ENCODE assay signal across 11 cellular contexts in genomic region chr3:184399410-184399809, GRCh38. TPM values are rescaled to one million over a fixed set of nuclear protein-coding genes. Genes with fewer than 3 reads are reported as not detected.
A peak's percentile ranks its signal among the peaks of the same experiment; 100 is the strongest.
DNase-seq lines count a peak whose midpoint lies in the region; ATAC-seq and TF ChIP-seq lines count a peak whose summit lies in the region.
"Had no signal": no experiment of that assay in that cellular context is flagged by ENCODE, and none has a peak within 500 bp of the region (broad histone marks: within the 10 kb centered on the region; RNA-seq: fewer than 3 reads in every experiment).

No MANE protein-coding gene starts in this region.

- H3K4me3 Mint-ChIP-seq in WTC11: no peak overlapping the region
- no peak overlapping the region for H3K4me3 Mint-ChIP-seq in activated naive CD4-positive, alpha-beta T cell treated with anti-CD3 and anti-CD28 coated beads for 36 hours

- H3K9ac ChIP-seq in smooth muscle cell (ENCODE audit: low read depth): no peak overlapping the region

- CTCF ChIA-PET in WTC11 (lab: Charles Lee) (interaction anchor here (0.6 to 1.9 kb wide), 5 partner anchors 14 to 162 kb away, joined by 3 to 11 read pairs (median 3); no protein-coding TSS in a partner anchor), OCI-LY7 (lab: Charles Lee; ENCODE audit: unreplicated experiment) (no interaction called here)
- CTCF ChIA-PET in activated naive CD4-positive, alpha-beta T cell treated with anti-CD3 and anti-CD28 coated beads for 36 hours (lab: Charles Lee): interaction anchor here (0.6 to 0.7 kb wide), 2 partner anchors 15 to 27 kb away, joined by 4 to 5 read pairs; no protein-coding TSS in a partner anchor

- intact Hi-C loops in heart right ventricle (cut with DNase I) (no loop called here), OCI-LY7 (cut with micrococcal nuclease; ENCODE audit: unreplicated experiment) (loop anchor here (10.0 kb wide), 1 partner anchor 375 kb away; no protein-coding TSS in a partner anchor)
- intact Hi-C loops in activated naive CD4-positive, alpha-beta T cell treated with anti-CD3 and anti-CD28 coated beads for 36 hours (cut with micrococcal nuclease): no loop called here

- no peaks in the 10 kb centered on the region for H3K4me1 ChIP-seq in heart right ventricle
- H3K4me1 ChIP-seq in smooth muscle cell (ENCODE audit: low read depth): peaks cover 4% of the 10 kb centered on the region
- no peaks in the 10 kb centered on the region for H3K4me1 ChIP-seq in OCI-LY7 (ENCODE audit: insufficient read depth, low read length, poor library complexity, severe bottlenecking)
- H3K4me1 ChIP-seq: ascending aorta, suprapubic skin had no signal

- POLR2A ChIA-PET in WTC11 (lab: Charles Lee) (no interaction called here), OCI-LY7 (lab: Charles Lee) (interaction anchor here (0.7 kb wide), 1 partner anchor 131 kb away, joined by 3 read pairs; no protein-coding TSS in a partner anchor)

- H3K36me3 Mint-ChIP-seq in WTC11: no peaks in the 10 kb centered on the region
- no peaks in the 10 kb centered on the region for H3K36me3 Mint-ChIP-seq in activated naive CD4-positive, alpha-beta T cell treated with anti-CD3 and anti-CD28 coated beads for 36 hours (ENCODE audit: low read depth)

- no TSS peak for BruUV-seq in OCI-LY7 (replicated peaks; lab: Mats Ljungman, UMichigan)

- H3K9me3 Mint-ChIP-seq in WTC11: no peaks in the 10 kb centered on the region
- H3K9me3 Mint-ChIP-seq in activated naive CD4-positive, alpha-beta T cell treated with anti-CD3 and anti-CD28 coated beads for 36 hours: no peaks in the 10 kb centered on the region

- peak; percentile 53 for ATAC-seq in WTC11
- ATAC-seq in heart right ventricle: peak in 6 of 8 donors; percentile 39 to 84 (median 78)
- no peak for ATAC-seq in HG03175 (IDR thresholded peaks at IDR 0.05; ENCODE audit: unreplicated experiment)

- 0 out of 2 replicates have a peak, but pooled peaks cover 3% of the 10 kb centered on the region for H3K4me1 Mint-ChIP-seq in WTC11
- H3K4me1 Mint-ChIP-seq in activated naive CD4-positive, alpha-beta T cell treated with anti-CD3 and anti-CD28 coated beads for 36 hours (ENCODE audit: low read depth): no peaks in the 10 kb centered on the region

- H3K27me3 Mint-ChIP-seq in WTC11 (ENCODE audit: low read depth): no peaks in the 10 kb centered on the region
- peaks cover 14% of the 10 kb centered on the region for H3K27me3 Mint-ChIP-seq in activated naive CD4-positive, alpha-beta T cell treated with anti-CD3 and anti-CD28 coated beads for 36 hours (ENCODE audit: low read depth)

- no peak overlapping the region for H2AFZ ChIP-seq in smooth muscle cell (ENCODE audit: low read depth)
- no peak overlapping the region for H2AFZ ChIP-seq in OCI-LY7 (ENCODE audit: low read length)

- TF ChIP-seq CTCF in WTC11 (IDR thresholded peaks at IDR 0.05) (no peak), heart right ventricle (IDR thresholded peaks at IDR 0.05) (no peak), smooth muscle cell (IDR thresholded peaks at IDR 0.05; ENCODE audit: borderline replicate concordance, insufficient read depth, poor library complexity, severe bottlenecking) (no peak), OCI-LY7 (conservative IDR thresholded peaks at IDR 0.05; ENCODE audit: low read length) (no peak)

- H3K9me2 ChIP-seq in OCI-LY7 (ENCODE audit: insufficient read depth, low read length): no peaks in the 10 kb centered on the region

- H3K4me3 ChIP-seq in heart right ventricle: no peak overlapping the region
- no peak overlapping the region for H3K4me3 ChIP-seq in smooth muscle cell
- no peak overlapping the region for H3K4me3 ChIP-seq in OCI-LY7 (ENCODE audit: low read depth, low read length, poor library complexity, severe bottlenecking)
- H3K4me3 ChIP-seq: ascending aorta, suprapubic skin had no signal

- H3K4me2 ChIP-seq in smooth muscle cell: peak overlapping the region; percentile 38
- H3K4me2 ChIP-seq in OCI-LY7 (ENCODE audit: low read length): no peak overlapping the region

- no peaks in the 10 kb centered on the region for H3K9me3 ChIP-seq in heart right ventricle
- no peaks in the 10 kb centered on the region for H3K9me3 ChIP-seq in smooth muscle cell (replicated peaks; ENCODE audit: low read depth)
- H3K9me3 ChIP-seq in OCI-LY7 (ENCODE audit: low read length): no peaks in the 10 kb centered on the region
- H3K9me3 ChIP-seq: ascending aorta, suprapubic skin had no signal

- WGBS in heart right ventricle, 2 donors: 16 to 20% methylated on average over 9 of the region's 9 CpGs
- 8% methylated on average over 9 of the region's 9 CpGs for WGBS in smooth muscle cell (ENCODE audit: low lambda C conversion rate)

- H3F3A ChIP-seq in smooth muscle cell (ENCODE audit: low read depth): no peaks in the 10 kb centered on the region

- peaks cover 0 to 46% (median 28%) of the 10 kb centered on the region in 7 donors for H3K27me3 ChIP-seq in heart right ventricle
- H3K27me3 ChIP-seq in smooth muscle cell (ENCODE audit: low read depth): peaks cover 8% of the 10 kb centered on the region
- H3K27me3 ChIP-seq: ascending aorta, suprapubic skin had no signal

- no peak overlapping the region for H3K27ac ChIP-seq in heart right ventricle
- H3K27ac ChIP-seq in smooth muscle cell (ENCODE audit: low read depth): peak overlapping the region; percentile 11
- H3K27ac ChIP-seq in OCI-LY7 (ENCODE audit: low read depth, low read length, poor library complexity, severe bottlenecking): no peak overlapping the region
- H3K27ac ChIP-seq: ascending aorta, suprapubic skin had no signal

- H3K27ac Mint-ChIP-seq in WTC11: no peak overlapping the region
- no peak overlapping the region for H3K27ac Mint-ChIP-seq in activated naive CD4-positive, alpha-beta T cell treated with anti-CD3 and anti-CD28 coated beads for 36 hours

- H4K20me1 ChIP-seq in smooth muscle cell (ENCODE audit: low read depth): no peaks in the 10 kb centered on the region
- no peaks in the 10 kb centered on the region for H4K20me1 ChIP-seq in OCI-LY7 (ENCODE audit: insufficient read depth, low read length)

- H3K79me2 ChIP-seq in smooth muscle cell (ENCODE audit: low read depth): no peaks in the 10 kb centered on the region
- H3K79me2 ChIP-seq in OCI-LY7 (ENCODE audit: insufficient read depth, low read depth, low read length): no peaks in the 10 kb centered on the region

- H3K36me3 ChIP-seq in heart right ventricle (no peaks in the 10 kb centered on the region), smooth muscle cell (ENCODE audit: low read depth) (no peaks in the 10 kb centered on the region), OCI-LY7 (ENCODE audit: insufficient read depth, low read length) (no peaks in the 10 kb centered on the region)
- H3K36me3 ChIP-seq: ascending aorta, suprapubic skin had no signal

- DNase-seq in HCEC 1CT (peak; percentile 92), WTC11 (ENCODE audit: low spot score) (no peak), heart right ventricle (peak in 1 of 2 donors; percentile 44), smooth muscle cell (lab: John Stamatoyannopoulos, UW; ENCODE audit: unreplicated experiment) (no peak), OCI-LY7 (ENCODE audit: low spot score) (no peak)
- no peak for DNase-seq in activated naive CD4-positive, alpha-beta T cell treated with anti-CD3 and anti-CD28 coated beads for 36 hours

TF ChIP-seq in WTC11, 78 proteins besides CTCF, POLR2A, EP300 and RAD21 (continues in another document):
- no peak for TF ChIP-seq ELF4 (CRISPR knock-in tag; IDR thresholded peaks at IDR 0.05; ENCODE audit: low read depth)
- TF ChIP-seq TEAD4 (CRISPR knock-in tag; IDR thresholded peaks at IDR 0.05): no peak
- TF ChIP-seq ZNF423 (CRISPR knock-in tag; IDR thresholded peaks at IDR 0.05): no peak
- no peak for TF ChIP-seq ZNF263 (CRISPR knock-in tag; IDR thresholded peaks at IDR 0.05; ENCODE audit: low read depth)
- no peak for TF ChIP-seq NFYB (CRISPR knock-in tag; conservative IDR thresholded peaks at IDR 0.05; ENCODE audit: low read depth)

RNA-seq across cellular contexts. Expression of gene CHRD, which starts 19.6 kb away (rescaled TPM):
- total RNA-seq in WTC11 (2021): 1.3 to 2.7 TPM (median 1.8 TPM) in 3 replicates
- 10 to 100 TPM in 1 of 10 donors, 1 to 10 TPM in 9; 1.4 to 10.9 (median 3.7) TPM for total RNA-seq in heart right ventricle
- 10 to 100 TPM in 1 of 2 donors, 1 to 10 TPM in 1; 7.5 to 17.3 TPM for polyA plus RNA-seq in heart right ventricle
- total RNA-seq in smooth muscle cell: 1.5 and 7.1 TPM in 2 replicates
- polyA plus RNA-seq in smooth muscle cell: 2.5 and 4.9 TPM in 2 replicates
- total RNA-seq in activated naive CD4-positive, alpha-beta T cell treated with anti-CD3 and anti-CD28 coated beads for 36 hours: not detected
- total RNA-seq in OCI-LY7 (2014; rRNA removed; shearing (Covaris generic)): 0.16 TPM in 1 of 2 replicates, not detected in the other
- 0.07 TPM in 1 of 2 replicates, not detected in the other for total RNA-seq in OCI-LY7 (2022)

RNA-seq across cellular contexts. Expression of gene THPO, which starts 21.4 kb away (rescaled TPM):
- total RNA-seq in WTC11 (2021) (0.55 to 1.4 TPM (median 1.0 TPM) in 3 replicates), heart right ventricle (1 to 10 TPM in 2 of 10 donors, under 1 TPM in 5, not detected in 3; 0.16 to 1.3 (median 0.56) TPM), smooth muscle cell (0.22 TPM in 1 of 2 replicates, not detected in the other), OCI-LY7 (2022) (not detected in 2 replicates)
- polyA plus RNA-seq in heart right ventricle (1 to 10 TPM in 1 of 2 donors, under 1 TPM in 1; 0.30 to 1.0 TPM), smooth muscle cell (0.45 TPM in 1 of 2 replicates, not detected in the other)
- total RNA-seq in activated naive CD4-positive, alpha-beta T cell treated with anti-CD3 and anti-CD28 coated beads for 36 hours: not detected
- total RNA-seq in OCI-LY7 (2014; rRNA removed; shearing (Covaris generic)): not detected in 2 replicates
- total RNA-seq: ascending aorta, glomerular endothelial cell, NCI-H460 had no signal

RNA-seq across cellular contexts. Expression of gene POLR2H, which starts 37.9 kb away (rescaled TPM):
- 117 to 133 TPM (median 118 TPM) in 3 replicates for total RNA-seq in WTC11 (2021)
- total RNA-seq in heart right ventricle: 10 to 100 TPM; 17.4 to 31.0 (median 22.9) TPM
- polyA plus RNA-seq in heart right ventricle: 10 to 100 TPM; 55.1 to 63.7 TPM
- 87.0 and 154 TPM in 2 replicates for total RNA-seq in smooth muscle cell
- 64.6 and 77.9 TPM in 2 replicates for polyA plus RNA-seq in smooth muscle cell
- 10 to 100 TPM; 76.5 to 89.9 TPM for total RNA-seq in activated naive CD4-positive, alpha-beta T cell treated with anti-CD3 and anti-CD28 coated beads for 36 hours
- 62.5 and 85.8 TPM in 2 replicates for total RNA-seq in OCI-LY7 (2014; rRNA removed; shearing (Covaris generic))
- total RNA-seq in OCI-LY7 (2022): 73.0 and 80.1 TPM in 2 replicates

RNA-seq across cellular contexts. Expression of gene CLCN2, which starts 38.0 kb away (rescaled TPM):
- total RNA-seq in WTC11 (2021): 15.7 to 22.6 TPM (median 17.0 TPM) in 3 replicates
- 1 to 10 TPM; 1.3 to 3.0 (median 2.4) TPM for total RNA-seq in heart right ventricle
- 1 to 10 TPM; 1.6 to 8.4 TPM for polyA plus RNA-seq in heart right ventricle
- total RNA-seq in smooth muscle cell: 2.3 and 4.1 TPM in 2 replicates
- polyA plus RNA-seq in smooth muscle cell: 4.5 and 6.5 TPM in 2 replicates
- total RNA-seq in activated naive CD4-positive, alpha-beta T cell treated with anti-CD3 and anti-CD28 coated beads for 36 hours: 1 to 10 TPM; 2.9 TPM
- 4.2 and 8.5 TPM in 2 replicates for total RNA-seq in OCI-LY7 (2014; rRNA removed; shearing (Covaris generic))
- 14.2 and 15.0 TPM in 2 replicates for total RNA-seq in OCI-LY7 (2022)
